In the genomic region with DNA sequence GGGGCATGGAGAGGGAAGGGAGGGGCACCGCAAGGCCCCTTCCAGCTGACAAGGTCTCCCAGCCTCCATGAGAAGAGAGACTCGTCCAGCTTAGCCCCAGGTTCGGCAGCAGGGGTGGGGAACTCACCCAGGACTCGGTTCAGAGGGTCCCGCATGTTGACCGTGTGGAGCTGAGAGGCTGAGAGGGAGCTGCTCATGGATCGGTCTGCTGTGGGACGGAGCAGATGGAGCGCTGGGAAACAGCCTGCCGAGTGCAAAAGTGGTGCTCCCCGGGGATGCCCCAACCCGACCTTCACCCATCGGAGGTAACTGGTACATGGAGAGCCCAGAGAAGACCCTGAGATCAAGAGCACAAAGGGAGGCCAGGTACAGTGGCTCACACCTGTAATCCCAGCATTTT, we compare ENCODE assay signal across 19 cellular contexts. TPM values are rescaled to one million over a fixed set of nuclear protein-coding genes. Genes with fewer than 3 reads are reported as not detected.
DNase-seq lines count a peak whose midpoint lies in the region; ATAC-seq and TF ChIP-seq lines count a peak whose summit lies in the region.
"Had no signal": no experiment of that assay in that cellular context is flagged by ENCODE, and none has a peak within 500 bp of the region (broad histone marks: within the 10 kb centered on the region; RNA-seq: fewer than 3 reads in every experiment).

No MANE protein-coding gene starts in this region.

- intact Hi-C loops in left ventricle myocardium superior (cut with micrococcal nuclease): no loop called here
- intact Hi-C loops in heart right ventricle (cut with DNase I): loop anchor here in 2 of 10 donors (10.0 kb wide), 1 partner anchor 145 kb away; no protein-coding TSS in a partner anchor

- DNase-seq in left ventricle myocardium superior: peak; percentile 16
- DNase-seq in heart right ventricle: no peak
- no peak for DNase-seq in RWPE2 (ENCODE audit: low spot score)
- DNase-seq in NCI-H748 (lab: John Stamatoyannopoulos, UW; ENCODE audit: unreplicated experiment): no peak
- DNase-seq in stimulated activated CD4-positive, alpha-beta T cell treated with anti-CD3 and anti-CD28 coated beads, Interleukin-2, amount 100 ng/mL, for 24 hours: no peak
- DNase-seq: ACHN; CD4-positive, alpha-beta T cell; NCI-H1417; NCI-H2029; NCI-H524 treated with DMSO at 0.1 percent for 48 hours; RPMI8226 had no signal

- ATAC-seq in left ventricle myocardium superior: no peak
- ATAC-seq in heart right ventricle: no peak
- no peak for ATAC-seq in RWPE2 (ENCODE audit: low read depth)
- ATAC-seq in HG02852 (IDR thresholded peaks at IDR 0.05; ENCODE audit: unreplicated experiment): no peak
- no peak for ATAC-seq in GM21529 (IDR thresholded peaks at IDR 0.05; ENCODE audit: unreplicated experiment)

- H3K4me1 ChIP-seq in heart right ventricle: peaks cover 5 to 69% (median 45%) of the 10 kb centered on the region in 9 donors
- H3K4me1 ChIP-seq in RWPE2 (ENCODE audit: insufficient read depth, poor library complexity, severe bottlenecking): peaks cover 69% of the 10 kb centered on the region
- peaks cover 82% of the 10 kb centered on the region for H3K4me1 ChIP-seq in mucosa of stomach (ENCODE audit: control insufficient read depth, insufficient read depth, low read length)

- H3K9ac ChIP-seq in mucosa of stomach (ENCODE audit: low read length): peak overlapping the region; percentile 3

- H3K27ac ChIP-seq in heart right ventricle: peak overlapping the region in 1 of 10 donors; percentile 14
- H3K27ac ChIP-seq in RWPE2 (ENCODE audit: poor library complexity, severe bottlenecking): peak overlapping the region; percentile 93

- H3K27me3 ChIP-seq in heart right ventricle (no peaks in the 10 kb centered on the region), RWPE2 (ENCODE audit: insufficient read depth, poor library complexity, severe bottlenecking) (no peaks in the 10 kb centered on the region), mucosa of stomach (ENCODE audit: control insufficient read depth, insufficient read depth, low read length) (no peaks in the 10 kb centered on the region)

- H3K36me3 ChIP-seq in heart right ventricle (peaks cover 0 to 61% (median 43%) of the 10 kb centered on the region in 9 donors), RWPE2 (ENCODE audit: low read depth) (peaks cover 61% of the 10 kb centered on the region), mucosa of stomach (ENCODE audit: control insufficient read depth, insufficient read depth, low read length) (peaks cover 19% of the 10 kb centered on the region)

- no peak for TF ChIP-seq CTCF in heart right ventricle (IDR thresholded peaks at IDR 0.05)
- TF ChIP-seq CTCF in RWPE2 (IDR thresholded peaks at IDR 0.05; ENCODE audit: poor library complexity, severe bottlenecking): no peak

- H3K9me3 ChIP-seq in heart right ventricle (no peaks in the 10 kb centered on the region), RWPE2 (ENCODE audit: severe bottlenecking) (no peaks in the 10 kb centered on the region), mucosa of stomach (ENCODE audit: control insufficient read depth, low read length) (no peaks in the 10 kb centered on the region)

- H3K4me3 ChIP-seq in heart right ventricle: no peak overlapping the region
- H3K4me3 ChIP-seq in RWPE2 (ENCODE audit: severe bottlenecking): no peak overlapping the region
- no peak overlapping the region for H3K4me3 ChIP-seq in mucosa of stomach (ENCODE audit: low read length)

- 90 to 92% methylated on average over 13 of the region's 13 CpGs for WGBS in heart right ventricle, 2 donors

RNA-seq across cellular contexts. Expression of a gene that starts 4.9 kb away (rescaled TPM):
- not detected for total RNA-seq in left ventricle myocardium superior
- 1 to 10 TPM in 2 of 10 donors, under 1 TPM in 1, not detected in 7; 0.81 to 4.2 (median 1.6) TPM for total RNA-seq in heart right ventricle
- under 1 TPM; 0.29 to 0.32 TPM for polyA plus RNA-seq in heart right ventricle
- total RNA-seq: B cell; CD4-positive, alpha-beta T cell; H4; OCI-LY7 had no signal

RNA-seq across cellular contexts. Expression of a gene that starts 34.1 kb away (rescaled TPM):
- 56.9 TPM for total RNA-seq in left ventricle myocardium superior
- total RNA-seq in heart right ventricle: 10 to 100 TPM; 46.7 to 63.2 (median 58.4) TPM
- 10 to 100 TPM; 47.2 to 75.6 TPM for polyA plus RNA-seq in heart right ventricle

RNA-seq across cellular contexts. Expression of a gene that starts 39.5 kb away (rescaled TPM):
- total RNA-seq in left ventricle myocardium superior: 83.4 TPM
- total RNA-seq in heart right ventricle: 100 to 1,000 TPM in 1 of 10 donors, 10 to 100 TPM in 9; 76.5 to 113 (median 81.8) TPM
- polyA plus RNA-seq in heart right ventricle: 100 to 1,000 TPM in 1 of 2 donors, 10 to 100 TPM in 1; 46.7 to 109 TPM

RNA-seq across cellular contexts. Expression of a gene that starts 42.6 kb away (rescaled TPM):
- total RNA-seq in left ventricle myocardium superior: 98.1 TPM
- 100 to 1,000 TPM in 1 of 10 donors, 10 to 100 TPM in 9; 59.8 to 102 (median 69.7) TPM for total RNA-seq in heart right ventricle
- 10 to 100 TPM; 29.8 to 44.2 TPM for polyA plus RNA-seq in heart right ventricle

RNA-seq across cellular contexts. Expression of a gene that starts 57.3 kb away (rescaled TPM):
- 0.52 TPM for total RNA-seq in left ventricle myocardium superior
- total RNA-seq in heart right ventricle: 1 to 10 TPM in 1 of 10 donors, under 1 TPM in 4, not detected in 5; 0.15 to 1.3 (median 0.57) TPM
- under 1 TPM in 1 of 2 donors, not detected in 1; 0.06 TPM for polyA plus RNA-seq in heart right ventricle
- total RNA-seq: B cell, Daoy, H4, LHCN-M2 had no signal
